ENCODE assay signal across 2 cellular contexts in genomic region chr10:35598379-35598778, GRCh38.
A peak's percentile ranks its signal among the peaks of the same experiment; 100 is the strongest.
TF ChIP-seq lines count a peak whose summit lies in the region.

No MANE protein-coding gene starts in this region.

TF ChIP-seq in IMR-90, 13 proteins besides CTCF, POLR2A, EP300 and RAD21:
- no peak for TF ChIP-seq MXI1 (IDR thresholded peaks at IDR 0.05; ENCODE audit: borderline replicate concordance, low read depth, low read length)
- 0 out of 2 replicates have a peak, but pooled peaks have one; percentile 15 for TF ChIP-seq SMC3 (IDR thresholded peaks at IDR 0.05; ENCODE audit: low read depth, low read length)
TF ChIP-seq in IMR-90: peak in this region for 1.

TF ChIP-seq in HepG2, 621 proteins besides CTCF, POLR2A, EP300 and RAD21:
- TF ChIP-seq SMC3 (IDR thresholded peaks at IDR 0.05; ENCODE audit: low read length) (peak; percentile 45), SALL1 (CRISPR knock-in tag; IDR thresholded peaks at IDR 0.05) (0 out of 2 replicates have a peak, but pooled peaks have one; percentile 18), STAG1 (CRISPR knock-in tag; IDR thresholded peaks at IDR 0.05) (peak; percentile 43), ZNF503 (CRISPR knock-in tag; IDR thresholded peaks at IDR 0.05) (no peak)
